1 cellular context compared by ENCODE assay signal in the genomic region with DNA sequence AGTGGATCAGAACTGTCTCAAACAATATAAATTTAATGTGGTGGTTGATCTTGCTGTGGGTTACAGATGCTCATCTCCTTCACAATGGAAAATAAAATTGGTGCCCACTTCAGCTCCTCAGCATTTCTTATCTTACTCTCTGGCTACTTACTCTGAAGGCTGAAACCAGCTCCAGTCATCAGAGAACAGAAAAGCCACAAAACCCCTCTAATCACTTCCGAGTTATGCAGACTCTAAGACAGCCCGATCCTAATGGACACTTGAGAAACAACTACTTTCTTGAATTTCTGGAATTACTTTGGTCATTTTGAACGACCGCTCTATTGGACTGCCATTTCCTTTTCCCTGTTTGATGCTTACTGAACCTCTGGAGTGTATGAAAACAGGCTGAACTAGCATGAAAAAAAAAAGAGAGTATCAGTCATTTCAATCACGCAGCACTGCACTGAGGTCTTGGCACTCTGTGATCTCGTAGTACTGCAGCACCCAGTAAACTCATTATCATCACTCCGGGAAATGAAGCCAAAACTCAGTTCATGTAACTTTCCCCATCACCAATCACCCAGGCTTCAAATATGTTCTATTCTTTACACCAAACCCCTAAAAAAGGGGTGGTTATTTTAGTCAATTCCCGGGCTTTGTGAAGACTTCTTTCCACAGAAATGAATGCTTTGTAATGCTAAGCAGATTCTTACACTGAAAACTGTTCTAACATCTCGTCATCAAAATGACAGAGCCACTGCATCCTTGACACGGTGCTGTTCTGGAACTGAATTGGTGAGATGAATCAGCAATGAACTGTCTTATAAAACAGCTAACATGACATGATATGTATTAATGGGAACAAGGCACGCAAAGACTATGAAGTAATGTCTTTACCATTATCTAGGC.
A peak's percentile ranks its signal among the peaks of the same experiment; 100 is the strongest.
TF ChIP-seq lines count a peak whose summit lies in the region.

No MANE protein-coding gene starts in this region.

TF ChIP-seq in IMR-90, 13 proteins besides CTCF, POLR2A, EP300 and RAD21:
- TF ChIP-seq MAFK (IDR thresholded peaks at IDR 0.05; ENCODE audit: low read depth, low read length) (no peak), FOS (IDR thresholded peaks at IDR 0.05; ENCODE audit: low read depth, low read length) (0 out of 2 replicates have a peak, but pooled peaks have one; percentile 12), NFE2L2 (IDR thresholded peaks at IDR 0.05; ENCODE audit: low read depth, low read length) (peak; percentile 34; the same call in 1 of the 2 replicates), CEBPB (IDR thresholded peaks at IDR 0.05; ENCODE audit: low read depth, low read length) (0 out of 2 replicates have a peak, but pooled peaks have one; percentile 7)
